In the genomic region with DNA sequence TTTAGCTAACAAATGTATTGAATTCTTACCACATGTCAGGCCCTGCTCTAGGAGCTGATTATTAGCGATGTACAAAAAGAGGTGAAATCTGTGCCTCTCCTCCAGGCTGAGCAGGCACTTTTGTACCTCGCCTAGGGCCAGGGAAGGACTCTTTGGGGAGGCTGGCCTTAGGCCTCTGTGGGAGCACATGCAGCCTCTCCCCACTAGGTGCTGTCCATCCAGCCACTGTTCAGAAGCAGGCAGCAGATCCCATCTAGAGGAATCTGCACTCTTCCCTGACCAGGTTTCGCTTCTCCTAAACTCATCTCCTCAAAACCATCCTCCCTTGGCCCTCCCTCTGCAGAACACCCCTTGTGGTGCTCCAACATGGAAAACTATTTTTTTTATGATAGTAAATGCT, we compare ENCODE assay signal across 13 cellular contexts. TPM values are rescaled to one million over a fixed set of nuclear protein-coding genes. Genes with fewer than 3 reads are reported as not detected.
A peak's percentile ranks its signal among the peaks of the same experiment; 100 is the strongest.
DNase-seq lines count a peak whose midpoint lies in the region; ATAC-seq and TF ChIP-seq lines count a peak whose summit lies in the region.
"Had no signal": no experiment of that assay in that cellular context is flagged by ENCODE, and none has a peak within 500 bp of the region (broad histone marks: within the 10 kb centered on the region; RNA-seq: fewer than 3 reads in every experiment).

No MANE protein-coding gene starts in this region.

- no peak overlapping the region for H2AK9ac ChIP-seq in IMR-90 (replicated peaks; ENCODE audit: low read depth, low read length, poor library complexity)

- no peak overlapping the region for H3K9ac ChIP-seq in IMR-90 (ENCODE audit: low read depth, low read length)

- no peak overlapping the region for H3K4me2 ChIP-seq in IMR-90 (ENCODE audit: low read depth, low read length)

- in situ Hi-C loops in IMR-90 (cut with MboI; ENCODE audit: low sequenced_read_pairs), result no loop called here

- H2BK5ac ChIP-seq in IMR-90 (ENCODE audit: low read depth, low read length, poor library complexity, severe bottlenecking), result no peak overlapping the region

- H3K27me3 ChIP-seq in IMR-90 (ENCODE audit: control insufficient read depth, insufficient read depth, low read length), result no peaks in the 10 kb centered on the region
- no peaks in the 10 kb centered on the region for H3K27me3 ChIP-seq in tibial artery
- H3K27me3 ChIP-seq: ascending aorta, esophagus muscularis mucosa had no signal

- no peak overlapping the region for H4K91ac ChIP-seq in IMR-90 (ENCODE audit: insufficient read depth, low read depth, low read length)

- CTCF ChIA-PET in IMR-90 (lab: Yijun Ruan, JAX), result no interaction called here

- H3K9me3 ChIP-seq in IMR-90 (ENCODE audit: control insufficient read depth, insufficient read depth, low read length) (no peaks in the 10 kb centered on the region), tibial artery (no peaks in the 10 kb centered on the region)
- H3K9me3 ChIP-seq: ascending aorta, esophagus muscularis mucosa had no signal

- H3K27ac ChIP-seq in IMR-90 (ENCODE audit: insufficient read depth, low read length), result no peak overlapping the region
- H3K27ac ChIP-seq in tibial artery, result no peak overlapping the region
- H3K27ac ChIP-seq: ascending aorta, esophagus muscularis mucosa had no signal

- no peaks in the 10 kb centered on the region for H3K79me1 ChIP-seq in IMR-90 (ENCODE audit: low read depth in 1 of 2, low read length in 2 of 2)

- H3K36me3 Mint-ChIP-seq in stimulated activated naive B cell treated with anti-CD40 and anti-IgM and Interleukin-4, amounts not matched to agents 10 μg/mL and 1 μg/mL and 100 μg/mL, for 72 hours, result no peaks in the 10 kb centered on the region

- H3K4me1 ChIP-seq in IMR-90 (ENCODE audit: control insufficient read depth, insufficient read depth, low read length), result no peaks in the 10 kb centered on the region
- H3K4me1 ChIP-seq in tibial artery, result no peaks in the 10 kb centered on the region
- H3K4me1 ChIP-seq: ascending aorta, esophagus muscularis mucosa had no signal

- BruUV-seq in IMR-90 (replicated peaks; lab: Mats Ljungman, UMichigan), result no TSS peak

- dilution Hi-C loops in IMR-90 (cut with HindIII; ENCODE audit: low sequenced_read_pairs, unreplicated experiment), result no loop called here

- H2BK120ac ChIP-seq in IMR-90 (ENCODE audit: low read depth, low read length), result no peak overlapping the region

- H3K4me1 Mint-ChIP-seq in stimulated activated naive B cell treated with anti-CD40 and anti-IgM and Interleukin-4, amounts not matched to agents 10 μg/mL and 1 μg/mL and 100 μg/mL, for 72 hours, result no peaks in the 10 kb centered on the region

- H2AFZ ChIP-seq in IMR-90 (replicated peaks; ENCODE audit: low read length, poor library complexity), result no peak overlapping the region

- no peak for TF ChIP-seq POLR2A in IMR-90 (IDR thresholded peaks at IDR 0.05; ENCODE audit: low read depth, low read length)

- no peak overlapping the region for H3K23ac ChIP-seq in IMR-90 (ENCODE audit: low read depth, low read length)

- no peak overlapping the region for H4K5ac ChIP-seq in IMR-90 (ENCODE audit: low read depth, low read length)

- H2AK5ac ChIP-seq in IMR-90 (ENCODE audit: low read depth, low read length), result no peak overlapping the region

- H3K4me3 Mint-ChIP-seq in stimulated activated naive B cell treated with anti-CD40 and anti-IgM and Interleukin-4, amounts not matched to agents 10 μg/mL and 1 μg/mL and 100 μg/mL, for 72 hours, result no peak overlapping the region

- peak; percentile 4 for DNase-seq in SKM-1 treated with dmso at 0.1 percent for 144 hours (lab: John Stamatoyannopoulos, UW; ENCODE audit: unreplicated experiment)
- DNase-seq in SKM-1 (lab: John Stamatoyannopoulos, UW; ENCODE audit: unreplicated experiment), result no peak
- no peak for DNase-seq in IMR-90
- peak; percentile 57 for DNase-seq in ecto neural progenitor cell (ENCODE audit: low spot score)
- no peak for DNase-seq in stimulated activated naive B cell treated with anti-CD40 and anti-IgM and Interleukin-4, amounts not matched to agents 10 μg/mL and 1 μg/mL and 100 μg/mL, for 72 hours
- no peak for DNase-seq in T-helper 2 cell
- DNase-seq in tibial artery, result no peak
- DNase-seq: NCI-H774; stimulated activated CD4-positive, alpha-beta T cell treated with anti-CD3 and anti-CD28 coated beads, Interleukin-2, amount 100 ng/mL, for 24 hours; T-helper 9 cell had no signal

- H3K9me3 Mint-ChIP-seq in stimulated activated naive B cell treated with anti-CD40 and anti-IgM and Interleukin-4, amounts not matched to agents 10 μg/mL and 1 μg/mL and 100 μg/mL, for 72 hours, result peaks cover 0 to 6% of the 10 kb centered on the region in 2 donors

- no peak overlapping the region for H3K56ac ChIP-seq in IMR-90 (ENCODE audit: extremely low read depth, insufficient read depth, low read length)

- H2BK15ac ChIP-seq in IMR-90 (ENCODE audit: low read depth, low read length), result no peak overlapping the region

- H4K8ac ChIP-seq in IMR-90 (ENCODE audit: low read depth in 2 of 2, low read length in 2 of 2), result no peak overlapping the region

- no peak overlapping the region for H3K18ac ChIP-seq in IMR-90 (ENCODE audit: low read depth, low read length)

- no CpG with 5 or more reads among the region's 3 CpGs for WGBS in IMR-90 (ENCODE audit: extremely low coverage in 2 of 2, insufficient read length in 1 of 2), 2 experiments

- H3K36me3 ChIP-seq in IMR-90 (ENCODE audit: control insufficient read depth, insufficient read depth, low read length) (no peaks in the 10 kb centered on the region), tibial artery (no peaks in the 10 kb centered on the region)
- H3K36me3 ChIP-seq: ascending aorta, esophagus muscularis mucosa had no signal

- no peak overlapping the region for H3K14ac ChIP-seq in IMR-90 (replicated peaks; ENCODE audit: low read depth, low read length)

- H3K9me1 ChIP-seq in IMR-90 (ENCODE audit: insufficient read depth, low read length), result no peaks in the 10 kb centered on the region

- TF ChIP-seq RAD21 in IMR-90 (IDR thresholded peaks at IDR 0.05; ENCODE audit: low read length), result no peak

- ATAC-seq in IMR-90 (ENCODE audit: low read depth) (0 out of 2 replicates have a peak, but pooled peaks have one; percentile 24), GM21447 (IDR thresholded peaks at IDR 0.05; ENCODE audit: unreplicated experiment) (no peak)
- ATAC-seq in stimulated activated naive B cell treated with anti-CD40 and anti-IgM and Interleukin-4, amounts not matched to agents 10 μg/mL and 1 μg/mL and 100 μg/mL, for 72 hours (replicated peaks), result peak; percentile 47 to 57

- H3K4me3 ChIP-seq in IMR-90 (ENCODE audit: insufficient read depth, low read depth, low read length), result no peak overlapping the region
- H3K4me3 ChIP-seq in tibial artery, result no peak overlapping the region
- H3K4me3 ChIP-seq: ascending aorta, esophagus muscularis mucosa had no signal

- no peak overlapping the region for H3K4ac ChIP-seq in IMR-90 (ENCODE audit: low read depth, low read length)

- no peaks in the 10 kb centered on the region for H4K20me1 ChIP-seq in IMR-90 (ENCODE audit: insufficient read depth, low read length)

- POLR2A ChIA-PET in IMR-90 (lab: Charles Lee; ENCODE audit: unreplicated experiment), result no interaction called here

- no peak overlapping the region for H3K27ac Mint-ChIP-seq in stimulated activated naive B cell treated with anti-CD40 and anti-IgM and Interleukin-4, amounts not matched to agents 10 μg/mL and 1 μg/mL and 100 μg/mL, for 72 hours

- intact Hi-C loops in IMR-90 (cut with micrococcal nuclease) (no loop called here), tibial artery (cut with DNase I; ENCODE audit: low total_unique reads) (no loop called here)

- peaks cover 0 to 4% of the 10 kb centered on the region in 2 donors for H3K27me3 Mint-ChIP-seq in stimulated activated naive B cell treated with anti-CD40 and anti-IgM and Interleukin-4, amounts not matched to agents 10 μg/mL and 1 μg/mL and 100 μg/mL, for 72 hours

- H2BK20ac ChIP-seq in IMR-90 (ENCODE audit: low read depth, low read length), result no peak overlapping the region

- TF ChIP-seq CTCF in IMR-90 (conservative IDR thresholded peaks at IDR 0.05; ENCODE audit: low read depth, low read length) (no peak), tibial artery (IDR thresholded peaks at IDR 0.05) (no peak)

TF ChIP-seq in IMR-90, 13 proteins besides CTCF, POLR2A, EP300 and RAD21 (continues in another document):
- no peak for TF ChIP-seq BHLHE40 (IDR thresholded peaks at IDR 0.05; ENCODE audit: low read depth, low read length)
- TF ChIP-seq MXI1 (IDR thresholded peaks at IDR 0.05; ENCODE audit: borderline replicate concordance, low read depth, low read length), result no peak
- no peak for TF ChIP-seq CEBPB (IDR thresholded peaks at IDR 0.05; ENCODE audit: low read depth, low read length)
- TF ChIP-seq NFE2L2 (IDR thresholded peaks at IDR 0.05; ENCODE audit: low read depth, low read length), result no peak
- TF ChIP-seq RCOR1 (IDR thresholded peaks at IDR 0.05; ENCODE audit: insufficient replicate concordance, low read length), result no peak
- TF ChIP-seq RFX5 (IDR thresholded peaks at IDR 0.05; ENCODE audit: low read depth, low read length), result no peak
- TF ChIP-seq CHD1 (IDR thresholded peaks at IDR 0.05; ENCODE audit: low read depth, low read length), result no peak
- TF ChIP-seq, protein P1, sequence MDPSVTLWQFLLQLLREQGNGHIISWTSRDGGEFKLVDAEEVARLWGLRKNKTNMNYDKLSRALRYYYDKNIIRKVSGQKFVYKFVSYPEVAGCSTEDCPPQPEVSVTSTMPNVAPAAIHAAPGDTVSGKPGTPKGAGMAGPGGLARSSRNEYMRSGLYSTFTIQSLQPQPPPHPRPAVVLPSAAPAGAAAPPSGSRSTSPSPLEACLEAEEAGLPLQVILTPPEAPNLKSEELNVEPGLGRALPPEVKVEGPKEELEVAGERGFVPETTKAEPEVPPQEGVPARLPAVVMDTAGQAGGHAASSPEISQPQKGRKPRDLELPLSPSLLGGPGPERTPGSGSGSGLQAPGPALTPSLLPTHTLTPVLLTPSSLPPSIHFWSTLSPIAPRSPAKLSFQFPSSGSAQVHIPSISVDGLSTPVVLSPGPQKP (IDR thresholded peaks at IDR 0.05; ENCODE audit: borderline replicate concordance, low read depth, low read length), result no peak
- TF ChIP-seq, protein P2, sequence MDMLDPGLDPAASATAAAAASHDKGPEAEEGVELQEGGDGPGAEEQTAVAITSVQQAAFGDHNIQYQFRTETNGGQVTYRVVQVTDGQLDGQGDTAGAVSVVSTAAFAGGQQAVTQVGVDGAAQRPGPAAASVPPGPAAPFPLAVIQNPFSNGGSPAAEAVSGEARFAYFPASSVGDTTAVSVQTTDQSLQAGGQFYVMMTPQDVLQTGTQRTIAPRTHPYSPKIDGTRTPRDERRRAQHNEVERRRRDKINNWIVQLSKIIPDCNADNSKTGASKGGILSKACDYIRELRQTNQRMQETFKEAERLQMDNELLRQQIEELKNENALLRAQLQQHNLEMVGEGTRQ (IDR thresholded peaks at IDR 0.05; ENCODE audit: low read depth, low read length), result no peak
- no peak for TF ChIP-seq SMC3 (IDR thresholded peaks at IDR 0.05; ENCODE audit: low read depth, low read length)
- no peak for TF ChIP-seq MAZ (IDR thresholded peaks at IDR 0.05; ENCODE audit: borderline replicate concordance, low read depth, low read length)

RNA-seq across cellular contexts. Expression of a gene that starts 51.9 kb away (rescaled TPM):
- not detected in 2 replicates for total RNA-seq in IMR-90 (2012; rRNA removed)
- not detected in 2 replicates for polyA plus RNA-seq in IMR-90 (2012; rRNA removed)
- not detected in 2 replicates for polyA plus RNA-seq in IMR-90 (2012; cell fraction: cytosol; rRNA removed)
- not detected in 2 replicates for polyA plus RNA-seq in IMR-90 (2012; cell fraction: nucleus; rRNA removed; ENCODE audit: low replicate concordance)
- total RNA-seq: ascending aorta had no signal

Comparison
In these comparisons a context has a peak if more than half of its experiments do, and no peak if none do; other contexts are left out.
1. DNase-seq: peak in SKM-1 treated with dmso at 0.1 percent for 144 hours (single experiment) and ecto neural progenitor cell (single experiment); none in SKM-1 (single experiment), IMR-90 (single experiment), stimulated activated naive B cell treated with anti-CD40 and anti-IgM and Interleukin-4, amounts not matched to agents 10 μg/mL and 1 μg/mL and 100 μg/mL, for 72 hours (single experiment), T-helper 2 cell (0 of 5) and tibial artery (0 of 2).